10 cellular contexts compared by ENCODE assay signal in the genomic region with DNA sequence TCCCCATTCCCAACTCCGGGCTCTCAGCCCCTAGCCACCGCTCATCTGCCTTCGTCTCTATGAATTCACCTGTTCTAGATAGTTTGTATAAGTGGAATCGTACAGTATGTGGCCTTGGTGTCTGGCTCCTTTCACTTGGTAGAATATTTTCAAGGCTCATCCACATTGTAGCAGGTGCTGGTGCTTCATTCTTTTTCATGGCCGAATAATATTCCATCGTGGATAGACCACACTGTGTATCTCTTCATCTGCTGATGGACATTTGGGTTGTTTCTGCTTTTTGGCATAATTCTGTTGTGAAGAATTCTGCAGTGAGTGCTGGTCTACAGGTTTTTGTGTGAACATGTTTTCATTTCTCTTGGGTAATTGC.
DNase-seq lines count a peak whose midpoint lies in the region; TF ChIP-seq lines count a peak whose summit lies in the region.
"Had no signal": no experiment of that assay in that cellular context is flagged by ENCODE, and none has a peak within 500 bp of the region (broad histone marks: within the 10 kb centered on the region; RNA-seq: fewer than 3 reads in every experiment).

No MANE protein-coding gene starts in this region.

- no peaks in the 10 kb centered on the region for H3K36me3 ChIP-seq in KMS-11 (ENCODE audit: insufficient read depth)
- no peaks in the 10 kb centered on the region for H3K36me3 ChIP-seq in ovary
- H3K36me3 ChIP-seq: pancreas had no signal

- no TSS peak for BruUV-seq in Calu3 (replicated peaks; lab: Mats Ljungman, UMichigan)

- H3K9me3 Mint-ChIP-seq in Calu3 (ENCODE audit: low read depth, unreplicated experiment) (no peaks in the 10 kb centered on the region), chondrocyte (ENCODE audit: low read depth) (no peaks in the 10 kb centered on the region), neural crest cell (no peaks in the 10 kb centered on the region)

- peak overlapping the region; percentile 13 for H3K4me3 Mint-ChIP-seq in Calu3 (ENCODE audit: low read depth, unreplicated experiment)
- H3K4me3 Mint-ChIP-seq in chondrocyte (ENCODE audit: unreplicated experiment) = peak overlapping the region; percentile 33
- H3K4me3 Mint-ChIP-seq in neural crest cell = peak overlapping the region; percentile 96

- H2AFZ ChIP-seq in KMS-11 (ENCODE audit: low read depth) = no peak overlapping the region

- no peak for DNase-seq in Calu3
- no peak for DNase-seq in chondrocyte (ENCODE audit: low spot score)
- DNase-seq in neural crest cell (ENCODE audit: low read depth, low spot score) = no peak
- DNase-seq in ovary = no peak
- DNase-seq in stimulated activated CD4-positive, alpha-beta T cell treated with anti-CD3 and anti-CD28 coated beads, Interleukin-1b, Interleukin-23, amount 100 ng/mL, for 48 hours = no peak
- DNase-seq in stimulated activated CD4-positive, alpha-beta T cell treated with anti-CD3 and anti-CD28 coated beads, Interleukin-4, amount 100 ng/mL, for 4 hours = no peak
- DNase-seq in NCI-H82 treated with DMSO at 0.1 percent for 48 hours (lab: John Stamatoyannopoulos, UW; ENCODE audit: unreplicated experiment) = no peak
- DNase-seq: NCI-H187 had no signal

- H3K4me2 ChIP-seq in KMS-11 = 0 out of 2 replicates have a peak overlapping the region, but pooled peaks have one; percentile 3

- TF ChIP-seq CTCF in Calu3 (IDR thresholded peaks at IDR 0.05; ENCODE audit: unreplicated experiment) (no peak), KMS-11 (conservative IDR thresholded peaks at IDR 0.05; ENCODE audit: low read depth, low read length) (no peak), chondrocyte (IDR thresholded peaks at IDR 0.05) (no peak), neural crest cell (conservative IDR thresholded peaks at IDR 0.05) (no peak), ovary (IDR thresholded peaks at IDR 0.05) (no peak)

- intact Hi-C loops in Calu3 (cut with micrococcal nuclease; ENCODE audit: unreplicated experiment) = no loop called here
- intact Hi-C loops in ovary (cut with DNase I) = no loop called here

- WGBS in ovary, 3 donors = 93 to 95% (median 94%) methylated on average over 6 of the region's 6 CpGs

- H3K4me1 Mint-ChIP-seq in Calu3 (ENCODE audit: low read depth, unreplicated experiment) = peaks cover 52% of the 10 kb centered on the region
- peaks cover 65% of the 10 kb centered on the region for H3K4me1 Mint-ChIP-seq in chondrocyte (ENCODE audit: low read depth)
- peaks cover 78% of the 10 kb centered on the region for H3K4me1 Mint-ChIP-seq in neural crest cell

- H3K36me3 Mint-ChIP-seq in Calu3 (ENCODE audit: insufficient read depth, unreplicated experiment) (peaks cover 46% of the 10 kb centered on the region), chondrocyte (ENCODE audit: low read depth) (peaks cover 2% of the 10 kb centered on the region), neural crest cell (ENCODE audit: low read depth) (peaks cover 16% of the 10 kb centered on the region)

- H3K4me3 ChIP-seq in KMS-11 (IDR thresholded peaks at IDR 0.05; ENCODE audit: insufficient read depth, low read depth, low read length) (no peak overlapping the region), ovary (no peak overlapping the region)
- H3K4me3 ChIP-seq: pancreas had no signal

- no peaks in the 10 kb centered on the region for H3K27me3 ChIP-seq in KMS-11 (ENCODE audit: insufficient read depth, low read depth)
- H3K27me3 ChIP-seq in ovary = no peaks in the 10 kb centered on the region
- H3K27me3 ChIP-seq: pancreas had no signal

- H3K27me3 Mint-ChIP-seq in Calu3 (ENCODE audit: unreplicated experiment) = no peaks in the 10 kb centered on the region
- H3K27me3 Mint-ChIP-seq in chondrocyte (ENCODE audit: low read depth) = no peaks in the 10 kb centered on the region
- peaks cover 4% of the 10 kb centered on the region for H3K27me3 Mint-ChIP-seq in neural crest cell (ENCODE audit: low read depth)

- H3K4me1 ChIP-seq in KMS-11 (ENCODE audit: low read depth, poor library complexity, severe bottlenecking) = peaks cover 30% of the 10 kb centered on the region
- H3K4me1 ChIP-seq in ovary (ENCODE audit: insufficient read depth) = peaks cover 8% of the 10 kb centered on the region

- CTCF ChIA-PET in Calu3 (lab: Charles Lee) = no interaction called here

- peaks cover 5% of the 10 kb centered on the region; the same call in 1 of the 2 replicates for H4K20me1 ChIP-seq in KMS-11 (ENCODE audit: insufficient read depth)

- no peaks in the 10 kb centered on the region for H3K9me3 ChIP-seq in ovary
- H3K9me3 ChIP-seq: pancreas had no signal

- no peak for TF ChIP-seq POLR2A in ovary (IDR thresholded peaks at IDR 0.05)

- H3K27ac ChIP-seq in KMS-11 (peak overlapping the region; percentile 20; the same call in 1 of the 2 replicates), ovary (no peak overlapping the region)

- H3K27ac Mint-ChIP-seq in Calu3 (ENCODE audit: unreplicated experiment) = peak overlapping the region; percentile 59
- peak overlapping the region; percentile 85 for H3K27ac Mint-ChIP-seq in chondrocyte (ENCODE audit: unreplicated experiment)
- H3K27ac Mint-ChIP-seq in neural crest cell (ENCODE audit: unreplicated experiment) = peak overlapping the region; percentile 98

- TF ChIP-seq EP300 in ovary (IDR thresholded peaks at IDR 0.05) = no peak

- H3K9ac ChIP-seq in KMS-11 = no peak overlapping the region

- H3K79me2 ChIP-seq in KMS-11 (ENCODE audit: insufficient read depth, low read depth) = peaks cover 87% of the 10 kb centered on the region

Comparison
In these comparisons a context has a peak if more than half of its experiments do, and no peak if none do; other contexts are left out.
1. H3K4me3 Mint-ChIP-seq: peak in every context shown above with its lines; median percentile 96 in neural crest cell; 33 in chondrocyte; 13 in Calu3.